Comparison of ENCODE assay signal across 10 cellular contexts in the genomic region with DNA sequence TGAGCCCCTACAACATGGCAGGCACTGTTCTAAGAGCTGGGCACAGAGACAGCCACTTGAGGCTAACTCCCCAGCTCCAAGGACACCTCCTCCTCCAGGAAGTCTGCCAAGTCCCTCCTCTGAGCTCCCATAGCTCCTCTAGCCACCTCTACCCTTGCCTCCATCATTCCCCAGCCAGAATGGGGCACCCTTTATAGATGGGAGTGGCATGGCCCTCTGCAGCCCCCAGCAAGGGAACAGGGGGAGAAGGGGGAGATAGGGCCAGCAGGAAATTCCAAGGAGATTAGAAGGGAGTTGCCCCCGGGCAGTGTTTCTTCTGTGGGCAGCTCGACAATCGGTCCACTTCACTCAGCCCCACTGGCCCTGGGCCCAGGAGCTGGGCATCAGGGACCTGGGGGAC. TPM values are rescaled to one million over a fixed set of nuclear protein-coding genes. Genes with fewer than 3 reads are reported as not detected.
DNase-seq lines count a peak whose midpoint lies in the region; TF ChIP-seq lines count a peak whose summit lies in the region.
"Had no signal": no experiment of that assay in that cellular context is flagged by ENCODE, and none has a peak within 500 bp of the region (broad histone marks: within the 10 kb centered on the region; RNA-seq: fewer than 3 reads in every experiment).

No MANE protein-coding gene starts in this region.

- TF ChIP-seq CTCF in type B pancreatic cell (conservative IDR thresholded peaks at IDR 0.05) (no peak), Caco-2 (IDR thresholded peaks at IDR 0.05; ENCODE audit: insufficient read depth in 1 of 2, low read depth in 1 of 2, low read length in 1 of 2, severe bottlenecking in 1 of 2, unreplicated experiment in 1 of 2) (no peak)

- H3K36me3 ChIP-seq in mesenchymal stem cell (ENCODE audit: control insufficient read depth in 1 of 2, insufficient read depth in 2 of 2, low read depth in 1 of 2, low read length in 2 of 2) (peaks cover 19 to 36% of the 10 kb centered on the region in 2 experiments), Caco-2 (ENCODE audit: control insufficient read depth, insufficient read depth, low read length) (peaks cover 2% of the 10 kb centered on the region; the same call in 1 of the 2 replicates)

- H3K27ac ChIP-seq in mesenchymal stem cell (ENCODE audit: low read length, poor library complexity, severe bottlenecking), result no peak overlapping the region
- H3K27ac ChIP-seq: SJCRH30 had no signal

- peaks cover 50% of the 10 kb centered on the region for H3K4me1 ChIP-seq in mesenchymal stem cell (ENCODE audit: control insufficient read depth, insufficient read depth, low read depth, low read length)
- H3K4me1 ChIP-seq in Caco-2, result no peaks in the 10 kb centered on the region

- peaks cover 5% of the 10 kb centered on the region for H3K27me3 Mint-ChIP-seq in T-helper 2 cell treated with Interferon-gamma antibody and Interleukin-4, amounts not matched to agents 5 μg/mL and 100 μg/mL, for 36 hours (ENCODE audit: low read depth)
- H3K27me3 Mint-ChIP-seq in type B pancreatic cell, result no peaks in the 10 kb centered on the region
- H3K27me3 Mint-ChIP-seq in Caco-2 (ENCODE audit: insufficient read depth, unreplicated experiment), result no peaks in the 10 kb centered on the region

- no peak overlapping the region for H2AFZ ChIP-seq in mesenchymal stem cell (ENCODE audit: low read depth, low read length)

- no peak overlapping the region for H2BK5ac ChIP-seq in mesenchymal stem cell (ENCODE audit: low read depth, low read length, poor library complexity, severe bottlenecking)

- H4K8ac ChIP-seq in mesenchymal stem cell (ENCODE audit: low read length), result peak overlapping the region; percentile 88

- no peak overlapping the region for H3K4me3 ChIP-seq in mesenchymal stem cell (ENCODE audit: insufficient read depth in 1 of 2, low read depth in 1 of 2, low read length in 2 of 2)
- no peak overlapping the region for H3K4me3 ChIP-seq in Caco-2 (ENCODE audit: low read depth, low read length)
- H3K4me3 ChIP-seq: SJCRH30 had no signal

- H3K23ac ChIP-seq in mesenchymal stem cell (ENCODE audit: low read length in 2 of 2), result no peak overlapping the region

- H3K4me3 Mint-ChIP-seq in T-helper 2 cell treated with Interferon-gamma antibody and Interleukin-4, amounts not matched to agents 5 μg/mL and 100 μg/mL, for 36 hours, result no peak overlapping the region
- H3K4me3 Mint-ChIP-seq in type B pancreatic cell, result no peak overlapping the region
- no peak overlapping the region for H3K4me3 Mint-ChIP-seq in Caco-2 (ENCODE audit: unreplicated experiment)

- H3K9me3 ChIP-seq in mesenchymal stem cell (ENCODE audit: control insufficient read depth, low read length), result no peaks in the 10 kb centered on the region
- no peaks in the 10 kb centered on the region for H3K9me3 ChIP-seq in Caco-2
- H3K9me3 ChIP-seq: SJCRH30 had no signal

- peak overlapping the region; percentile 78 for H2BK120ac ChIP-seq in mesenchymal stem cell (ENCODE audit: low read depth, low read length)

- WGBS in mesenchymal stem cell, result 43% methylated on average over 3 of the region's 3 CpGs

- BruUV-seq in Caco-2 (replicated peaks; lab: Mats Ljungman, UMichigan), result no TSS peak

- peak overlapping the region; percentile 23 for H2BK15ac ChIP-seq in mesenchymal stem cell (ENCODE audit: low read depth, poor library complexity, severe bottlenecking)

- peak overlapping the region; percentile 68 for H3K9ac ChIP-seq in mesenchymal stem cell (ENCODE audit: low read length)

- H3K4me2 ChIP-seq in mesenchymal stem cell (ENCODE audit: low read length, poor library complexity, severe bottlenecking), result no peak overlapping the region

- POLR2A ChIA-PET in Caco-2 (lab: Charles Lee), result no interaction called here

- peaks cover 15% of the 10 kb centered on the region for H3K4me1 Mint-ChIP-seq in T-helper 2 cell treated with Interferon-gamma antibody and Interleukin-4, amounts not matched to agents 5 μg/mL and 100 μg/mL, for 36 hours (ENCODE audit: low read depth)
- H3K4me1 Mint-ChIP-seq in type B pancreatic cell (ENCODE audit: unreplicated experiment) (peaks cover 35% of the 10 kb centered on the region), Caco-2 (ENCODE audit: low read depth, unreplicated experiment) (peaks cover 6% of the 10 kb centered on the region)

- H3K27me3 ChIP-seq in mesenchymal stem cell (ENCODE audit: control insufficient read depth in 1 of 2, insufficient read depth in 1 of 2, low read length in 2 of 2), result no peaks in the 10 kb centered on the region
- H3K27me3 ChIP-seq in Caco-2 (replicated peaks; ENCODE audit: control insufficient read depth, insufficient read depth, low read length), result no peaks in the 10 kb centered on the region
- H3K27me3 ChIP-seq: SJCRH30 had no signal

- DNase-seq in T-helper 2 cell treated with Interferon-gamma antibody and Interleukin-4, amounts not matched to agents 5 μg/mL and 100 μg/mL, for 36 hours (ENCODE audit: low spot score), result no peak
- DNase-seq in T-helper 2 cell, result no peak
- peak; percentile 70 for DNase-seq in cerebellar cortex (ENCODE audit: low spot score)
- no peak for DNase-seq in mesenchymal stem cell
- no peak for DNase-seq in type B pancreatic cell (ENCODE audit: extremely low spot score, unreplicated experiment)
- DNase-seq in NK-92 treated with Interleukin-12 subunit alpha and Interleukin-12 subunit beta, amount 100 ng/mL, for 24 hours (lab: John Stamatoyannopoulos, UW), result no peak
- DNase-seq in Caco-2, result no peak
- DNase-seq in hepatic stellate cell (ENCODE audit: low spot score), result no peak
- DNase-seq: NCI-H1105 had no signal

- peak overlapping the region; percentile 33 for H3K27ac Mint-ChIP-seq in T-helper 2 cell treated with Interferon-gamma antibody and Interleukin-4, amounts not matched to agents 5 μg/mL and 100 μg/mL, for 36 hours
- H3K27ac Mint-ChIP-seq in type B pancreatic cell (peak overlapping the region; percentile 74), Caco-2 (ENCODE audit: unreplicated experiment) (no peak overlapping the region)

- peak overlapping the region in 1 of 2 experiments; percentile 19 for H3K4ac ChIP-seq in mesenchymal stem cell (ENCODE audit: low read depth in 1 of 2, low read length in 2 of 2)

- no peaks in the 10 kb centered on the region for H3K36me3 Mint-ChIP-seq in T-helper 2 cell treated with Interferon-gamma antibody and Interleukin-4, amounts not matched to agents 5 μg/mL and 100 μg/mL, for 36 hours (ENCODE audit: low read depth)
- peaks cover 8% of the 10 kb centered on the region for H3K36me3 Mint-ChIP-seq in type B pancreatic cell
- no peaks in the 10 kb centered on the region for H3K36me3 Mint-ChIP-seq in Caco-2 (ENCODE audit: insufficient read depth, unreplicated experiment)

- peak overlapping the region; percentile 59 for H4K91ac ChIP-seq in mesenchymal stem cell (ENCODE audit: low read length)

- H3K18ac ChIP-seq in mesenchymal stem cell (ENCODE audit: low read depth in 1 of 2, low read length in 2 of 2), result peak overlapping the region; percentile 29 to 35

- H2BK12ac ChIP-seq in mesenchymal stem cell (ENCODE audit: low read length in 2 of 2), result no peak overlapping the region

- no peaks in the 10 kb centered on the region for H3K9me3 Mint-ChIP-seq in T-helper 2 cell treated with Interferon-gamma antibody and Interleukin-4, amounts not matched to agents 5 μg/mL and 100 μg/mL, for 36 hours
- H3K9me3 Mint-ChIP-seq in type B pancreatic cell (peaks cover 5% of the 10 kb centered on the region), Caco-2 (ENCODE audit: unreplicated experiment) (no peaks in the 10 kb centered on the region)

- H3K79me1 ChIP-seq in mesenchymal stem cell (replicated peaks; ENCODE audit: low read length, poor library complexity, severe bottlenecking), result peaks cover 28% of the 10 kb centered on the region

- H2AK5ac ChIP-seq in mesenchymal stem cell (ENCODE audit: low read length, severe bottlenecking), result no peak overlapping the region

- intact Hi-C loops in Caco-2 (cut with micrococcal nuclease; ENCODE audit: unreplicated experiment), result no loop called here

- H3K14ac ChIP-seq in mesenchymal stem cell (ENCODE audit: low read length in 2 of 2), result no peak overlapping the region

- CTCF ChIA-PET in Caco-2 (lab: Charles Lee), result no interaction called here

RNA-seq across cellular contexts. Expression of a gene that starts 19.7 kb away (rescaled TPM):
- polyA plus RNA-seq in mesenchymal stem cell (2013, experiment 1 of 2), result not detected
- not detected for polyA plus RNA-seq in mesenchymal stem cell (2013, experiment 2 of 2)
- total RNA-seq in type B pancreatic cell (ENCODE audit: low replicate concordance), result 0.75 and 0.93 TPM in 2 replicates
- 0.14 TPM in 1 of 2 replicates, not detected in the other for total RNA-seq in Caco-2 (2022)
